20 cellular contexts compared by ENCODE assay signal in the genomic region with DNA sequence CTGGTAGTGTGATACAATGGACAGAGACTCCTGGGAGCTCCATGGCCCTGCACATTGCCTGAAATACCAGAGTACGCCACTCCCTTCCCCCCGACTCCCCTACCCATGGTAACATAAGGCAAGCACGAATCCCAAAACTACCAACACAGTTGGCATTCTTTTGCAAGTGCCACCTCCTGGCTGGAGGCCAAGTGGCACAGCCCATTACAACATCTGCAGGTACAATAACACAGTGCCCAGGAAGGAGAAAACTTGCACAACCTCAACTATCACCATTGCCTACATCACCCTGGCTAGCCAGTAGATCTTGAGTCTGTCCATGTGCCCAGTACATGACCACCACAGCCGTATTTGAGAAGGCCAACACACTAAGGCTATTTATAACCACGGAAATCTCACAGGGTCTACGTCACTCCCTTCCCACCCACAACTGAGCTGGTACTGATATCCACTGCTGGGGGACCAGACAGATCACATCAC. TPM values are rescaled to one million over a fixed set of nuclear protein-coding genes. Genes with fewer than 3 reads are reported as not detected.
DNase-seq lines count a peak whose midpoint lies in the region; ATAC-seq and TF ChIP-seq lines count a peak whose summit lies in the region.
"Had no signal": no experiment of that assay in that cellular context is flagged by ENCODE, and none has a peak within 500 bp of the region (broad histone marks: within the 10 kb centered on the region; RNA-seq: fewer than 3 reads in every experiment).

No MANE protein-coding gene starts in this region.

- ATAC-seq in DND-41 (ENCODE audit: insufficient read depth, low read depth) (peak; percentile 14), right cardiac atrium (peak; percentile 45 to 50), body of pancreas (no peak)
- ATAC-seq: left lung had no signal

- H4K20me1 ChIP-seq in DND-41 (ENCODE audit: insufficient read depth, low read length): no peaks in the 10 kb centered on the region

- TF ChIP-seq CTCF in DND-41 (IDR thresholded peaks at IDR 0.05; ENCODE audit: borderline replicate concordance, extremely low read depth, low read length, poor library complexity, severe bottlenecking): peak; percentile 33
- TF ChIP-seq CTCF in cardiac fibroblast (IDR thresholded peaks at IDR 0.05; ENCODE audit: low read depth, low read length): no peak
- no peak for TF ChIP-seq CTCF in ovary (IDR thresholded peaks at IDR 0.05)
- no peak for TF ChIP-seq CTCF in body of pancreas (IDR thresholded peaks at IDR 0.05)
- TF ChIP-seq CTCF in glutamatergic neuron (IDR thresholded peaks at IDR 0.05; ENCODE audit: partially characterized antibody, unreplicated experiment): no peak

- no peak for TF ChIP-seq POLR2A in ovary (IDR thresholded peaks at IDR 0.05)
- TF ChIP-seq POLR2A in body of pancreas (IDR thresholded peaks at IDR 0.05): no peak

- H3K4me1 ChIP-seq in DND-41 (ENCODE audit: insufficient read depth, low read length) (peaks cover 77% of the 10 kb centered on the region), right cardiac atrium (ENCODE audit: control insufficient read depth, insufficient read depth, low read length) (no peaks in the 10 kb centered on the region), ovary (ENCODE audit: insufficient read depth) (no peaks in the 10 kb centered on the region), body of pancreas (no peaks in the 10 kb centered on the region)
- H3K4me1 ChIP-seq: left lung had no signal

- H3K4me3 Mint-ChIP-seq in glutamatergic neuron (ENCODE audit: unreplicated experiment): no peak overlapping the region
- H3K4me3 Mint-ChIP-seq: IgD-negative memory B cell had no signal

- no peaks in the 10 kb centered on the region for H3K9me3 Mint-ChIP-seq in glutamatergic neuron (ENCODE audit: unreplicated experiment)

- WGBS in right cardiac atrium: 67% methylated on average over 6 of the region's 6 CpGs
- WGBS in ovary, 3 donors: 77 to 85% (median 81%) methylated on average over 6 of the region's 6 CpGs
- WGBS in body of pancreas, 2 donors: 73 to 74% methylated on average over 6 of the region's 6 CpGs

- no peak for TF ChIP-seq EP300 in ovary (IDR thresholded peaks at IDR 0.05)

- no peak overlapping the region for H3K4me3 ChIP-seq in DND-41 (ENCODE audit: low read depth in 1 of 2, low read length in 2 of 2)
- no peak overlapping the region for H3K4me3 ChIP-seq in cardiac fibroblast (replicated peaks in 1 of 2; ENCODE audit: low read depth in 2 of 2, low read length in 2 of 2)
- no peak overlapping the region for H3K4me3 ChIP-seq in right cardiac atrium (ENCODE audit: low read length)
- H3K4me3 ChIP-seq in ovary: no peak overlapping the region
- no peak overlapping the region for H3K4me3 ChIP-seq in body of pancreas
- H3K4me3 ChIP-seq: left lung had no signal

- H3K4me2 ChIP-seq in DND-41 (ENCODE audit: insufficient read depth, low read length): peak overlapping the region; percentile 28; the same call in 1 of the 2 replicates

- no peaks in the 10 kb centered on the region for H3K4me1 Mint-ChIP-seq in glutamatergic neuron (ENCODE audit: low read depth, unreplicated experiment)

- no peaks in the 10 kb centered on the region for H3K36me3 ChIP-seq in DND-41 (ENCODE audit: insufficient read depth, low read length)
- no peaks in the 10 kb centered on the region for H3K36me3 ChIP-seq in ovary
- H3K36me3 ChIP-seq in body of pancreas (replicated peaks in 1 of 2; ENCODE audit: insufficient read depth in 1 of 2, low read depth in 2 of 2): peaks cover 0 to 2% of the 10 kb centered on the region in 2 donors

- peaks cover 3% of the 10 kb centered on the region for H3K27me3 Mint-ChIP-seq in glutamatergic neuron (ENCODE audit: unreplicated experiment)

- peaks cover 11% of the 10 kb centered on the region for H3K79me2 ChIP-seq in DND-41 (ENCODE audit: insufficient read depth, low read length)

- H3K27me3 ChIP-seq in DND-41 (ENCODE audit: insufficient read depth, low read length, poor library complexity) (no peaks in the 10 kb centered on the region), right cardiac atrium (ENCODE audit: control insufficient read depth, insufficient read depth) (no peaks in the 10 kb centered on the region), ovary (no peaks in the 10 kb centered on the region), body of pancreas (no peaks in the 10 kb centered on the region)
- H3K27me3 ChIP-seq: left lung had no signal

- DNase-seq in DND-41: no peak
- DNase-seq in cardiac fibroblast (ENCODE audit: low read depth in 2 of 2): peak; percentile 38 to 52
- peak; percentile 30 to 47 (median 30) for DNase-seq in right cardiac atrium
- DNase-seq in ovary: peak in 4 of 5 donors; percentile 32 to 57 (median 54)
- no peak for DNase-seq in DMS53 treated with DMSO at 0.1 percent for 48 hours (lab: John Stamatoyannopoulos, UW; ENCODE audit: unreplicated experiment)
- no peak for DNase-seq in body of pancreas
- DNase-seq in glutamatergic neuron: no peak
- DNase-seq in OCI-M1 (lab: John Stamatoyannopoulos, UW): no peak
- DNase-seq: activated CD4-positive, alpha-beta T cell treated with anti-CD3 and anti-CD28 coated beads, Interleukin-2, amount 50 U/mL, for 48 hours; activated T-cell treated with anti-CD3 and anti-CD28 coated beads for 4 hours; C1 segment of cervical spinal cord; cerebellar nuclear complex; DMS 273 treated with DMSO at 0.1 percent for 48 hours; MM.1S; NCI-H1436 treated with DMSO at 0.1 percent for 48 hours; occipital lobe; substantia nigra had no signal

- H3K27ac ChIP-seq in DND-41 (ENCODE audit: low read length): peak overlapping the region; percentile 82
- H3K27ac ChIP-seq in right cardiac atrium (ENCODE audit: low read length): no peak overlapping the region
- no peak overlapping the region for H3K27ac ChIP-seq in ovary
- no peak overlapping the region for H3K27ac ChIP-seq in body of pancreas
- H3K27ac ChIP-seq: left lung, VCaP had no signal

- no peak overlapping the region for H2AFZ ChIP-seq in DND-41 (ENCODE audit: low read depth, low read length)

- H3K27ac Mint-ChIP-seq in glutamatergic neuron (ENCODE audit: unreplicated experiment): no peak overlapping the region

- H3K9ac ChIP-seq in DND-41 (ENCODE audit: low read depth, low read length): peak overlapping the region; percentile 44

- intact Hi-C loops in right cardiac atrium (cut with DNase I): loop anchor here in 1 of 4 donors (10.0 kb wide), 1 partner anchor 59 kb away; no protein-coding TSS in a partner anchor
- intact Hi-C loops in ovary (cut with DNase I): no loop called here
- intact Hi-C loops in body of pancreas (cut with DNase I): no loop called here

- H3K9me3 ChIP-seq in DND-41 (ENCODE audit: insufficient read depth, low read length, severe bottlenecking) (no peaks in the 10 kb centered on the region), right cardiac atrium (ENCODE audit: control insufficient read depth, low read length) (no peaks in the 10 kb centered on the region), ovary (no peaks in the 10 kb centered on the region), body of pancreas (no peaks in the 10 kb centered on the region)
- H3K9me3 ChIP-seq: left lung had no signal

- H3K36me3 Mint-ChIP-seq in glutamatergic neuron (ENCODE audit: unreplicated experiment): no peaks in the 10 kb centered on the region
- H3K36me3 Mint-ChIP-seq: IgD-negative memory B cell had no signal

RNA-seq across cellular contexts. Expression of gene ADAMTS1, which starts 11.7 kb away (rescaled TPM):
- total RNA-seq in right cardiac atrium: 100 to 1,000 TPM in 1 of 4 donors, 10 to 100 TPM in 3; 52.3 to 142 (median 73.8) TPM
- polyA plus RNA-seq in right cardiac atrium: 88.4 TPM
- 100 to 1,000 TPM; 212 to 532 (median 297) TPM for total RNA-seq in ovary
- 100 to 1,000 TPM in 1 of 2 donors, 10 to 100 TPM in 1; 93.7 to 155 TPM for polyA plus RNA-seq in ovary
- total RNA-seq in body of pancreas: 100 to 1,000 TPM in 1 of 2 donors, 10 to 100 TPM in 1; 47.0 to 104 TPM
- 1.1 TPM for total RNA-seq in glutamatergic neuron (ENCODE audit: unreplicated experiment)
- polyA plus RNA-seq: IgD-negative memory B cell had no signal

Comparison
In these comparisons a context has a peak if more than half of its experiments do, and no peak if none do; other contexts are left out.
1. DNase-seq: peak in cardiac fibroblast (2 of 2), right cardiac atrium (3 of 3) and ovary (4 of 5); none in DND-41 (single experiment), DMS53 treated with DMSO at 0.1 percent for 48 hours (single experiment), body of pancreas (0 of 4), glutamatergic neuron (single experiment) and OCI-M1 (single experiment).
2. RNA of gene ADAMTS1, which starts 11.7 kb away (total RNA-seq): 212 to 532 TPM in ovary, 47.0 to 104 TPM in body of pancreas and 52.3 to 142 TPM in right cardiac atrium; 1.1 TPM in glutamatergic neuron (single experiment); every median in the first group is over 10 times any median in the second.